Comparison of ENCODE assay signal across 19 cellular contexts in genomic region chr9:129590466-129590865, GRCh38. TPM values are rescaled to one million over a fixed set of nuclear protein-coding genes. Genes with fewer than 3 reads are reported as not detected.
A peak's percentile ranks its signal among the peaks of the same experiment; 100 is the strongest.
DNase-seq lines count a peak whose midpoint lies in the region; ATAC-seq and TF ChIP-seq lines count a peak whose summit lies in the region.
"Had no signal": no experiment of that assay in that cellular context is flagged by ENCODE, and none has a peak within 500 bp of the region (broad histone marks: within the 10 kb centered on the region; RNA-seq: fewer than 3 reads in every experiment).

No MANE protein-coding gene starts in this region.

- 49 to 61% methylated on average over 6 of the region's 6 CpGs for WGBS in ectodermal cell, 2 experiments
- 85 to 87% (median 86%) methylated on average over 6 of the region's 6 CpGs for WGBS in heart left ventricle, 4 donors

- H3K4me3 ChIP-seq in A673 (ENCODE audit: low read depth, low read length, poor library complexity, severe bottlenecking) (no peak overlapping the region), ectodermal cell (ENCODE audit: insufficient read depth, low read depth, low read length) (no peak overlapping the region), heart left ventricle (no peak overlapping the region)
- H3K4me3 ChIP-seq: A549, BLaER1 had no signal

- H3K36me3 Mint-ChIP-seq in T-helper 17 cell (ENCODE audit: low read depth) (no peaks in the 10 kb centered on the region), neural crest cell (ENCODE audit: low read depth) (no peaks in the 10 kb centered on the region)
- H3K36me3 Mint-ChIP-seq: CD14-positive monocyte; CD4-positive, alpha-beta memory T cell had no signal

- H3K36me3 ChIP-seq in A673 (ENCODE audit: insufficient read depth, low read length, poor library complexity, severe bottlenecking): no peaks in the 10 kb centered on the region
- H3K36me3 ChIP-seq in ectodermal cell (ENCODE audit: control insufficient read depth, insufficient read depth, low read length): no peaks in the 10 kb centered on the region
- no peaks in the 10 kb centered on the region for H3K36me3 ChIP-seq in heart left ventricle
- H3K36me3 ChIP-seq: BLaER1 had no signal

- CTCF ChIA-PET in A673 (lab: Charles Lee): no interaction called here

- intact Hi-C loops in A673 (cut with micrococcal nuclease; ENCODE audit: unreplicated experiment): no loop called here
- intact Hi-C loops in heart left ventricle (cut with DNase I): loop anchor here in 1 of 10 donors (10.0 kb wide), 1 partner anchor 266 kb away; no protein-coding TSS in a partner anchor

- H3K27me3 ChIP-seq in A673 (replicated peaks; ENCODE audit: insufficient read depth, low read depth, low read length, poor library complexity): no peaks in the 10 kb centered on the region
- peaks cover 3% of the 10 kb centered on the region for H3K27me3 ChIP-seq in ectodermal cell (ENCODE audit: control insufficient read depth, insufficient read depth, low read length, poor library complexity, severe bottlenecking)
- H3K27me3 ChIP-seq in heart left ventricle: no peaks in the 10 kb centered on the region
- H3K27me3 ChIP-seq: BLaER1 had no signal

- no peak for TF ChIP-seq POLR2A in heart left ventricle (IDR thresholded peaks at IDR 0.05)

- H3K27ac ChIP-seq in A673 (ENCODE audit: low read depth, low read length, poor library complexity, severe bottlenecking): no peak overlapping the region
- H3K27ac ChIP-seq in ectodermal cell (ENCODE audit: insufficient read depth, low read depth, low read length, poor library complexity, severe bottlenecking): peak overlapping the region; percentile 38
- no peak overlapping the region for H3K27ac ChIP-seq in heart left ventricle
- H3K27ac ChIP-seq: 22Rv1, BLaER1 had no signal

- DNase-seq in A673 (ENCODE audit: low spot score) (peak; percentile 57), T-helper 17 cell (no peak), neural crest cell (ENCODE audit: low read depth, low spot score) (no peak), kidney glomerular epithelial cell (lab: John Stamatoyannopoulos, UW) (no peak), heart left ventricle (no peak), mucosa of gallbladder (ENCODE audit: low spot score) (no peak)
- no peak for DNase-seq in activated naive CD4-positive, alpha-beta T cell treated with Interleukin-2 at 50 U/mL for 16 hours
- DNase-seq: CD4-positive, alpha-beta memory T cell; DMS153; DMS79; GF-D8; H9 had no signal

- H3K27ac Mint-ChIP-seq in T-helper 17 cell: peak overlapping the region; percentile 59
- peak overlapping the region; percentile 76 for H3K27ac Mint-ChIP-seq in neural crest cell (ENCODE audit: unreplicated experiment)

- ATAC-seq in T-helper 17 cell: no peak
- ATAC-seq in heart left ventricle: no peak
- ATAC-seq: A549 had no signal

- BruUV-seq in A673 (replicated peaks; lab: Mats Ljungman, UMichigan): no TSS peak

- no peaks in the 10 kb centered on the region for H3K9me3 Mint-ChIP-seq in neural crest cell
- H3K9me3 Mint-ChIP-seq: CD14-positive monocyte; CD4-positive, alpha-beta memory T cell had no signal

- POLR2A ChIA-PET in A673 (lab: Charles Lee; ENCODE audit: low non-redundant PET): no interaction called here

- H3K4me3 Mint-ChIP-seq in T-helper 17 cell (no peak overlapping the region), neural crest cell (no peak overlapping the region)
- H3K4me3 Mint-ChIP-seq: CD14-positive monocyte; CD4-positive, alpha-beta memory T cell; H9 had no signal

- peaks cover 16% of the 10 kb centered on the region for H3K4me1 ChIP-seq in A673 (ENCODE audit: insufficient read depth, low read length, poor library complexity, severe bottlenecking)
- peaks cover 39% of the 10 kb centered on the region for H3K4me1 ChIP-seq in ectodermal cell (ENCODE audit: control insufficient read depth, insufficient read depth, low read length)
- H3K4me1 ChIP-seq in heart left ventricle: peaks cover 0 to 8% (median 0%) of the 10 kb centered on the region in 12 donors

- no peaks in the 10 kb centered on the region for H3K9me3 ChIP-seq in A673 (ENCODE audit: low read depth, low read length, poor library complexity, severe bottlenecking)
- H3K9me3 ChIP-seq in T-helper 17 cell (ENCODE audit: control insufficient read depth, low read length, poor library complexity, severe bottlenecking): no peaks in the 10 kb centered on the region
- H3K9me3 ChIP-seq in ectodermal cell (ENCODE audit: control insufficient read depth, low read length): no peaks in the 10 kb centered on the region
- H3K9me3 ChIP-seq in heart left ventricle: no peaks in the 10 kb centered on the region
- H3K9me3 ChIP-seq: A549, BLaER1 had no signal

- H3K4me1 Mint-ChIP-seq in T-helper 17 cell: peaks cover 37% of the 10 kb centered on the region
- H3K4me1 Mint-ChIP-seq in neural crest cell: peaks cover 64% of the 10 kb centered on the region

- peaks cover 12% of the 10 kb centered on the region for H3K27me3 Mint-ChIP-seq in T-helper 17 cell
- no peaks in the 10 kb centered on the region for H3K27me3 Mint-ChIP-seq in neural crest cell (ENCODE audit: low read depth)

- no peak for TF ChIP-seq CTCF in A673 (conservative IDR thresholded peaks at IDR 0.05; ENCODE audit: low read depth, low read length)
- TF ChIP-seq CTCF in neural crest cell (conservative IDR thresholded peaks at IDR 0.05): no peak
- TF ChIP-seq CTCF in heart left ventricle (IDR thresholded peaks at IDR 0.05): no peak

RNA-seq across cellular contexts. Expression of gene C9orf50, which starts 30.4 kb away (rescaled TPM):
- total RNA-seq in A673 (2021) (0.28 TPM in 1 of 2 replicates, not detected in the other), T-helper 17 cell (not detected), neural crest cell (0.26 and 0.27 TPM in 2 replicates), heart left ventricle (not detected), mucosa of gallbladder (1.0 TPM)
- polyA plus RNA-seq in ectodermal cell (2013, experiment 1 of 4): not detected
- polyA plus RNA-seq in ectodermal cell (2013, experiment 2 of 4): not detected
- not detected for polyA plus RNA-seq in ectodermal cell (2013, experiment 3 of 4)
- not detected for polyA plus RNA-seq in ectodermal cell (2013, experiment 4 of 4)
- polyA plus RNA-seq in heart left ventricle: not detected
- total RNA-seq: CD4-positive, alpha-beta memory T cell; H1; H9; HT-29 had no signal
- polyA plus RNA-seq: CD14-positive monocyte; CD4-positive, alpha-beta memory T cell; H1 had no signal

RNA-seq across cellular contexts. Expression of gene NTMT1, which starts 35.5 kb away (rescaled TPM):
- total RNA-seq in A673 (2021) (82.8 and 87.1 TPM in 2 replicates), T-helper 17 cell (10 to 100 TPM; 27.0 to 27.8 TPM), neural crest cell (50.9 and 51.8 TPM in 2 replicates), heart left ventricle (10 to 100 TPM; 39.0 to 76.7 (median 56.0) TPM), mucosa of gallbladder (45.1 TPM)
- polyA plus RNA-seq in ectodermal cell (2013, experiment 1 of 4): 39.0 TPM
- polyA plus RNA-seq in ectodermal cell (2013, experiment 2 of 4): 37.3 TPM
- 31.3 TPM for polyA plus RNA-seq in ectodermal cell (2013, experiment 3 of 4)
- 35.2 TPM for polyA plus RNA-seq in ectodermal cell (2013, experiment 4 of 4)
- 100 to 1,000 TPM in 1 of 2 donors, 10 to 100 TPM in 1; 87.7 to 111 TPM for polyA plus RNA-seq in heart left ventricle

RNA-seq across cellular contexts. Expression of gene ASB6, which starts 51.5 kb away (rescaled TPM):
- total RNA-seq in A673 (2021) (30.4 and 36.5 TPM in 2 replicates), T-helper 17 cell (10 to 100 TPM; 21.9 to 28.7 TPM), neural crest cell (20.9 and 21.9 TPM in 2 replicates), heart left ventricle (10 to 100 TPM in 5 of 9 donors, 1 to 10 TPM in 4; 7.5 to 22.5 (median 10.3) TPM), mucosa of gallbladder (21.0 TPM)
- polyA plus RNA-seq in ectodermal cell (2013, experiment 1 of 4): 20.0 TPM
- polyA plus RNA-seq in ectodermal cell (2013, experiment 2 of 4): 20.5 TPM
- 16.8 TPM for polyA plus RNA-seq in ectodermal cell (2013, experiment 3 of 4)
- polyA plus RNA-seq in ectodermal cell (2013, experiment 4 of 4): 17.5 TPM
- polyA plus RNA-seq in heart left ventricle: 10 to 100 TPM in 1 of 2 donors, 1 to 10 TPM in 1; 8.2 to 17.2 TPM
